Comparison of ENCODE assay signal across 1 cellular context in genomic region chr6:43174263-43175112, GRCh38.
TF ChIP-seq lines count a peak whose summit lies in the region.

No MANE protein-coding gene starts in this region.

TF ChIP-seq in HepG2, 621 proteins besides CTCF, POLR2A, EP300 and RAD21 (continued from another document and continues in another):
- no peak for TF ChIP-seq ZNF362 (CRISPR knock-in tag; IDR thresholded peaks at IDR 0.05; ENCODE audit: borderline replicate concordance)
- no peak for TF ChIP-seq ZBTB7A (CRISPR knock-in tag; IDR thresholded peaks at IDR 0.05)
- peak; percentile 80; the same call in 1 of the 2 replicates for TF ChIP-seq ZNF230 (CRISPR knock-in tag; IDR thresholded peaks at IDR 0.05)
- peak; percentile 79 for TF ChIP-seq KDM3A (CRISPR knock-in tag; IDR thresholded peaks at IDR 0.05; ENCODE audit: low read depth)
- TF ChIP-seq ZNF253 (CRISPR knock-in tag; IDR thresholded peaks at IDR 0.05; ENCODE audit: borderline replicate concordance), result no peak
- 0 out of 2 replicates have a peak, but pooled peaks have one; percentile 54 for TF ChIP-seq GZF1 (CRISPR knock-in tag; IDR thresholded peaks at IDR 0.05)
- TF ChIP-seq ZNF574 (CRISPR knock-in tag; IDR thresholded peaks at IDR 0.05), result peak; percentile 60
- no peak for TF ChIP-seq ZNF280B (CRISPR knock-in tag; IDR thresholded peaks at IDR 0.05; ENCODE audit: borderline replicate concordance)
- no peak for TF ChIP-seq NR3C1 (CRISPR knock-in tag; IDR thresholded peaks at IDR 0.05)
- TF ChIP-seq FIP1L1 (IDR thresholded peaks at IDR 0.05; ENCODE audit: borderline replicate concordance, insufficient read depth, low read depth, low read length), result no peak
- peak; percentile 29; the same call in 1 of the 2 replicates for TF ChIP-seq POGZ (CRISPR knock-in tag; IDR thresholded peaks at IDR 0.05)
- peak; percentile 87 for TF ChIP-seq TFDP1 (CRISPR knock-in tag; IDR thresholded peaks at IDR 0.05; ENCODE audit: borderline replicate concordance)
- TF ChIP-seq NFYC (CRISPR knock-in tag; IDR thresholded peaks at IDR 0.05), result peak; percentile 99
- TF ChIP-seq YEATS2 (CRISPR knock-in tag; IDR thresholded peaks at IDR 0.05; ENCODE audit: borderline replicate concordance), result peak; percentile 31; the same call in 1 of the 2 replicates
- TF ChIP-seq THAP11 (CRISPR knock-in tag; IDR thresholded peaks at IDR 0.05), result peak; percentile 66; the same call in 1 of the 2 replicates
- TF ChIP-seq IKZF5 (CRISPR knock-in tag; IDR thresholded peaks at IDR 0.05), result peak; percentile 46; the same call in 1 of the 2 replicates
- peak; percentile 65; the same call in 1 of the 2 replicates for TF ChIP-seq MEF2D (CRISPR knock-in tag; IDR thresholded peaks at IDR 0.05)
- TF ChIP-seq TBX3 (IDR thresholded peaks at IDR 0.05; ENCODE audit: borderline replicate concordance), result peak; percentile 5; the same call in 1 of the 2 replicates
- peak; percentile 78 for TF ChIP-seq PBX2 (CRISPR knock-in tag; IDR thresholded peaks at IDR 0.05)
- TF ChIP-seq ZNF609 (CRISPR knock-in tag; IDR thresholded peaks at IDR 0.05; ENCODE audit: borderline replicate concordance), result no peak; the same call in 1 of the 2 replicates
- peak; percentile 63 to 76; a peak in 2 of 4 replicates for TF ChIP-seq HMGXB4 (CRISPR knock-in tag; IDR thresholded peaks at IDR 0.05; ENCODE audit: borderline replicate concordance in 1 of 2, low read depth in 1 of 2)
- peak; percentile 42; the same call in 1 of the 2 replicates for TF ChIP-seq KLF9 (CRISPR knock-in tag; IDR thresholded peaks at IDR 0.05; ENCODE audit: low read depth)
- TF ChIP-seq SNAPC4 (CRISPR knock-in tag; IDR thresholded peaks at IDR 0.05), result peak; percentile 66; the same call in 1 of the 2 replicates
- peak; percentile 40; the same call in 1 of the 2 replicates for TF ChIP-seq NFKBIZ (CRISPR knock-in tag; IDR thresholded peaks at IDR 0.05)
- peak; percentile 86 for TF ChIP-seq HNRNPLL (IDR thresholded peaks at IDR 0.05; ENCODE audit: low read depth, low read length, poor library complexity, severe bottlenecking)
- TF ChIP-seq RFX5 (IDR thresholded peaks at IDR 0.05; ENCODE audit: low read depth, low read length), result peak; percentile 83; the same call in 1 of the 2 replicates
- peak; percentile 63 for TF ChIP-seq ZNF205 (CRISPR knock-in tag; IDR thresholded peaks at IDR 0.05)
- peak; percentile 22; the same call in 1 of the 2 replicates for TF ChIP-seq ZBTB44 (CRISPR knock-in tag; IDR thresholded peaks at IDR 0.05)
- TF ChIP-seq ZNF644 (CRISPR knock-in tag; IDR thresholded peaks at IDR 0.05; ENCODE audit: low read depth), result 0 out of 2 replicates have a peak, but pooled peaks have one; percentile 6
- peak; percentile 82; the same call in 1 of the 2 replicates for TF ChIP-seq ZNF451 (CRISPR knock-in tag; IDR thresholded peaks at IDR 0.05)
- TF ChIP-seq ZNF720 (CRISPR knock-in tag; IDR thresholded peaks at IDR 0.05), result no peak
